Comparison of ENCODE assay signal across 8 cellular contexts in the genomic region with DNA sequence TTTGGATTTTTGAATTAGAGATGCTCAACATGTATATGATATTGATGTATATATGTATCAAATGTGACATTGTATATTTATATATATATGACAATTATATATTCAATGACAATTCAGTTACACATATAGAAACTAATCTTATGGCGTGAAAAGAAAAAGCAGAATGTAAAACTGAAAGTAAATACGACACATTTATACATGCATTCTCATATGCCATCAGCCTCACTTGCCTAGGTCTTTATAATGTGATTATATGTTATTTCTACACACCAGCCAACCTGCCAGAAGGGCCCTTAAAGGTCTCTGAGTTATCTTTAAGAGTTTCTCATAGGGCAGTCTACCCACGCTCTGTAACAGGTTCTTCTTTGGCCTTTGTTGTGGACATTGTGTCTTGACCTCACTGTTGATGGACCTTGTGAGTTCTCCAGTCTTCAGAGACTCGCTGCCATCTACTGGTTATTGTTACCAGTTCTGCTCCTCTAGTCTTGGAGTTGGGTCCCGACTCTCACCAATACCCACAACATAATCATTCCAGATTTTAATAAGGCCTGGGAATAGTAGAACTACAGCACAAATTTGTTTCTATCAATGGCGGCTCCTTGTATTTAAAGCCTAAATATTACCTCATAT.
DNase-seq lines count a peak whose midpoint lies in the region; ATAC-seq and TF ChIP-seq lines count a peak whose summit lies in the region.

No MANE protein-coding gene starts in this region.

- peak; percentile 29 for DNase-seq in CD1c-positive myeloid dendritic cell (ENCODE audit: extremely low spot score)
- DNase-seq in SK-MEL-5 (ENCODE audit: low read depth, low spot score) = peak; percentile 52
- peak; percentile 56 for DNase-seq in iPS DF 4.7 (ENCODE audit: extremely low read depth, low spot score)
- no peak for DNase-seq in HFFc6
- DNase-seq in NCI-H226 = no peak
- DNase-seq in activated CD4-positive, alpha-beta T cell treated with anti-CD3 and anti-CD28 coated beads for 4 hours = no peak

- no peaks in the 10 kb centered on the region for H3K4me1 Mint-ChIP-seq in HFFc6 (ENCODE audit: low read depth)

- in situ Hi-C loops in SK-MEL-5 (cut with HindIII; ENCODE audit: low pct_unique_long_range_greater_than_20kb, low sequenced_read_pairs) = no loop called here

- peak; percentile 81 for ATAC-seq in GM19452 (IDR thresholded peaks at IDR 0.05; ENCODE audit: unreplicated experiment)
- peak; percentile 89 for ATAC-seq in HG03439 (IDR thresholded peaks at IDR 0.05; ENCODE audit: unreplicated experiment)

- no peaks in the 10 kb centered on the region for H3K27me3 Mint-ChIP-seq in HFFc6 (ENCODE audit: insufficient read depth)

- no peak overlapping the region for H3K4me3 Mint-ChIP-seq in HFFc6

- H3K9me3 Mint-ChIP-seq in HFFc6 = peaks cover 6% of the 10 kb centered on the region

- no peaks in the 10 kb centered on the region for H3K36me3 Mint-ChIP-seq in HFFc6 (ENCODE audit: low read depth)

- no peak overlapping the region for H3K27ac Mint-ChIP-seq in HFFc6

- no peak; the same call in 1 of the 2 replicates for TF ChIP-seq CTCF in HFFc6 (IDR thresholded peaks at IDR 0.05)

Comparison
In these comparisons a context has a peak if more than half of its experiments do, and no peak if none do; other contexts are left out.
1. DNase-seq: peak in CD1c-positive myeloid dendritic cell (single experiment), SK-MEL-5 (single experiment) and iPS DF 4.7 (single experiment); none in HFFc6 (single experiment), NCI-H226 (single experiment) and activated CD4-positive, alpha-beta T cell treated with anti-CD3 and anti-CD28 coated beads for 4 hours (0 of 2).